Comparison of ENCODE assay signal across 19 cellular contexts in the genomic region with DNA sequence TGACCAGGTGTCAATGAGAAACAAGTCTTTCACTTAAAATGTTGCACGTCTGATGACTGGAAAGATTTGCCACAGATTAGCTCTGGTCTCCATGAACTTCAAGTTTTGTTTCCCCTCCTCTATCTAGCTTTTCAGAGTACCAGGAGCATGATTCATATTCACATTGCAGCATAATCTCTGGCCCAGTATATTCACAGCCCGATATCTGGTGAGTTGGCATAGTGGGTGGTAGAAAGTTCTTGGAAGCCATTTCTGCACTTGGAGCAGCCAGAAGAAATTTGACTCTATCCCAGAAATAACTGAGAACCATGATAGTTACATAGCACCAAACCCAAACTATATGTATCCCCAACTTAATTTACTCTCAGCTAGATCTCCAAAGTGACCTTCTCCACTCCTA.
A peak's percentile ranks its signal among the peaks of the same experiment; 100 is the strongest.
DNase-seq lines count a peak whose midpoint lies in the region; ATAC-seq and TF ChIP-seq lines count a peak whose summit lies in the region.
"Had no signal": no experiment of that assay in that cellular context is flagged by ENCODE, and none has a peak within 500 bp of the region (broad histone marks: within the 10 kb centered on the region; RNA-seq: fewer than 3 reads in every experiment).

No MANE protein-coding gene starts in this region.

- no peaks in the 10 kb centered on the region for H3K4me1 ChIP-seq in sigmoid colon
- no peaks in the 10 kb centered on the region for H3K4me1 ChIP-seq in lower lobe of right lung
- H3K4me1 ChIP-seq: body of pancreas, HAP-1, Peyer's patch had no signal

- no peaks in the 10 kb centered on the region for H3K36me3 ChIP-seq in sigmoid colon
- no peaks in the 10 kb centered on the region for H3K36me3 ChIP-seq in lower lobe of right lung
- H3K36me3 ChIP-seq: esophagus squamous epithelium, HAP-1, Peyer's patch had no signal

- no peak overlapping the region for H3K4me3 ChIP-seq in retinal pigment epithelial cell (ENCODE audit: low read length)
- no peak overlapping the region for H3K4me3 ChIP-seq in sigmoid colon
- H3K4me3 ChIP-seq in lower lobe of right lung: no peak overlapping the region
- H3K4me3 ChIP-seq: body of pancreas, esophagus squamous epithelium, HAP-1, mucosa of descending colon, Peyer's patch had no signal

- H3K9me3 ChIP-seq in sigmoid colon: no peaks in the 10 kb centered on the region
- no peaks in the 10 kb centered on the region for H3K9me3 ChIP-seq in lower lobe of right lung
- H3K9me3 ChIP-seq: body of pancreas, esophagus squamous epithelium, HAP-1, mucosa of descending colon, Peyer's patch had no signal

- no peak for TF ChIP-seq EP300 in sigmoid colon (IDR thresholded peaks at IDR 0.05)

- H3K27me3 ChIP-seq in sigmoid colon (no peaks in the 10 kb centered on the region), lower lobe of right lung (ENCODE audit: low read depth) (no peaks in the 10 kb centered on the region)
- H3K27me3 ChIP-seq: body of pancreas, esophagus squamous epithelium, Peyer's patch had no signal

- ATAC-seq in lower lobe of right lung: no peak
- ATAC-seq: body of pancreas, mucosa of descending colon had no signal

- intact Hi-C loops in sigmoid colon (cut with DNase I): no loop called here
- intact Hi-C loops in lower lobe of right lung (cut with DNase I): no loop called here

- H3K27ac ChIP-seq in sigmoid colon (no peak overlapping the region), lower lobe of right lung (no peak overlapping the region)
- H3K27ac ChIP-seq: body of pancreas, esophagus squamous epithelium, Peyer's patch had no signal

- no peak for TF ChIP-seq POLR2A in sigmoid colon (IDR thresholded peaks at IDR 0.05)

- TF ChIP-seq CTCF in retinal pigment epithelial cell (conservative IDR thresholded peaks at IDR 0.05; ENCODE audit: low read depth, low read length): no peak
- TF ChIP-seq CTCF in sigmoid colon (IDR thresholded peaks at IDR 0.05): no peak
- no peak for TF ChIP-seq CTCF in lower lobe of right lung (IDR thresholded peaks at IDR 0.05)

- DNase-seq in EL (peak; percentile 45), RPMI7951 (ENCODE audit: low read depth) (peak; percentile 42), fibroblast of gingiva (ENCODE audit: low read depth) (peak; percentile 82), retinal pigment epithelial cell (ENCODE audit: low read depth) (peak; percentile 60), sigmoid colon (no peak), T-helper 2 cell (no peak), lower lobe of right lung (no peak)
- DNase-seq in activated CD4-positive, alpha-beta T cell treated with anti-CD3 and anti-CD28 coated beads for 1 hour: no peak
- DNase-seq: activated CD4-positive, alpha-beta T cell treated with anti-CD3 and anti-CD28 coated beads, Interleukin-2, amount 10 ng/mL, durations not matched to agents 24 days and 14 days; activated CD8-positive, alpha-beta memory T cell treated with anti-CD3 and anti-CD28 coated beads, Interleukin-2, amount 50 U/mL, for 48 hours; body of pancreas; esophagus squamous epithelium; Kasumi-1; mucosa of descending colon; NCI-H1436; nucleus accumbens; Peyer's patch; stimulated activated CD4-positive, alpha-beta T cell treated with anti-CD3 and anti-CD28 coated beads, Interleukin-4, amount 100 ng/mL, for 1 hour had no signal

- WGBS in sigmoid colon, 2 donors: 89% methylated on average over 2 of the region's 2 CpGs

Comparison
In these comparisons a context has a peak if more than half of its experiments do, and no peak if none do; other contexts are left out.
1. DNase-seq: peak in EL (single experiment), RPMI7951 (single experiment), fibroblast of gingiva (single experiment) and retinal pigment epithelial cell (single experiment); none in sigmoid colon (single experiment), T-helper 2 cell (0 of 5), activated CD4-positive, alpha-beta T cell treated with anti-CD3 and anti-CD28 coated beads for 1 hour (single experiment) and lower lobe of right lung (single experiment).